19 cellular contexts compared by ENCODE assay signal in the genomic region with DNA sequence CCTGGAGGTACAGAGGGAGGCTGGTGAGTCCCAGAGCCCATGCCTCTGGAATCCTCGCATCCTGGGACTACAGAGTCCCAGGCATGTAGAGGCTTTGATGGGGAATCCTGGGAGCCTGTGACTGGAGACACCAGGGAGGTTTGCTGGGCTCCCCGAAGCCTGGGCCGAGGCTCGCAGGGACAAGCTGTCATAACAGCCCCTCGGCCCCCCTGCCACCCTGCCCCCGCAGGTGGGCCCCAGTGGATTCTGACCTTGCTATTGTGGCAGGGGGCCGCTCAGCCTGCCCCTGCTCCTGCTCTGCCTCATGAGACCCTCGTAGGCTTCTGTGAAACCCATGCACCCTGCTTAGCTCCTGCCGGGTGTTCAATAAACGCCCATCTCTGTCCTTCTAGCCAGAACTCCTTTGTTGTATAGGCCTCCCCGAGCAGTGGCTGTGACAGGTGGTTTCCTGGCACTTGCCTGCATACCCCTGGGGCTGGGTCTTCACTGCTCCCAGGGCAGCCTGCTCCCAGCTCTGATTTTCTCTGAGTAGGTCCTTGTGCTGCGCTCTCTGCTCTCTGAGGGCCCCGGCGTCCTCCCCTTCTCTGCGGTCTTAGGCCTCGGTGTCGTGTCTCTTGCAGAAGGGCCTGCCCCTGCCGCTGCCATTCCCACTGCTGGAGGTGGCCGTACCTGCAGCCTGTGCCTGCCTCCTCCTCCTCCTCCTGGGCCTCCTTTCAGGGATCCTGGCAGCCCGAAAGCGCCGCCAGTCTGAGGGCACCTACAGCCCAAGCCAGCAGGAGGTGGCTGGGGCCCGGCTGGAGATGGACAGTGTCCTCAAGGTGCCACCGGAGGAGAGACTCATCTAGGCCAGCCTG. TPM values are rescaled to one million over a fixed set of nuclear protein-coding genes. Genes with fewer than 3 reads are reported as not detected.
A peak's percentile ranks its signal among the peaks of the same experiment; 100 is the strongest.
DNase-seq lines count a peak whose midpoint lies in the region; TF ChIP-seq lines count a peak whose summit lies in the region.
"Had no signal": no experiment of that assay in that cellular context is flagged by ENCODE, and none has a peak within 500 bp of the region (broad histone marks: within the 10 kb centered on the region; RNA-seq: fewer than 3 reads in every experiment).

No MANE protein-coding gene starts in this region.

- H3K27me3 ChIP-seq in Caco-2 (replicated peaks; ENCODE audit: control insufficient read depth, insufficient read depth, low read length) (no peaks in the 10 kb centered on the region), ectodermal cell (ENCODE audit: control insufficient read depth, insufficient read depth, low read length, poor library complexity, severe bottlenecking) (peaks cover 14% of the 10 kb centered on the region), neural progenitor cell (peaks cover 13% of the 10 kb centered on the region), vagina (peaks cover 6% of the 10 kb centered on the region)
- H3K27me3 ChIP-seq: right lobe of liver had no signal

- H3K9me3 ChIP-seq in Caco-2 (no peaks in the 10 kb centered on the region), ectodermal cell (ENCODE audit: control insufficient read depth, low read length) (no peaks in the 10 kb centered on the region), neural progenitor cell (ENCODE audit: low read depth) (no peaks in the 10 kb centered on the region), vagina (no peaks in the 10 kb centered on the region)
- H3K9me3 ChIP-seq: right lobe of liver had no signal

- H3K27ac Mint-ChIP-seq in Caco-2 (ENCODE audit: unreplicated experiment) (peak overlapping the region; percentile 79), neural progenitor cell (peak overlapping the region; percentile 33)
- H3K27ac Mint-ChIP-seq: activated CD8-positive, alpha-beta T cell treated with anti-CD3 and anti-CD28 coated beads for 36 hours; memory B cell had no signal

- H3K36me3 ChIP-seq in Caco-2 (ENCODE audit: control insufficient read depth, insufficient read depth, low read length) (no peaks in the 10 kb centered on the region; the same call in 1 of the 2 replicates), ectodermal cell (ENCODE audit: control insufficient read depth, insufficient read depth, low read length) (peaks cover 43% of the 10 kb centered on the region), neural progenitor cell (no peaks in the 10 kb centered on the region), vagina (no peaks in the 10 kb centered on the region)
- H3K36me3 ChIP-seq: brain microvascular endothelial cell, right lobe of liver had no signal

- peak overlapping the region; percentile 33 for H3K27ac ChIP-seq in ectodermal cell (ENCODE audit: insufficient read depth, low read depth, low read length, poor library complexity, severe bottlenecking)
- peak overlapping the region; percentile 33 for H3K27ac ChIP-seq in neural progenitor cell
- no peak overlapping the region for H3K27ac ChIP-seq in vagina
- H3K27ac ChIP-seq: brain microvascular endothelial cell, right lobe of liver had no signal

- POLR2A ChIA-PET in Caco-2 (lab: Charles Lee), result no interaction called here

- in situ Hi-C loops in KBM-7 (cut with MboI; ENCODE audit: low pct_unique_long_range_greater_than_20kb, low sequenced_read_pairs), result no loop called here

- no peaks in the 10 kb centered on the region for H3K79me2 ChIP-seq in neural progenitor cell (ENCODE audit: low read depth)

- peaks cover 31% of the 10 kb centered on the region for H3K36me3 Mint-ChIP-seq in Caco-2 (ENCODE audit: insufficient read depth, unreplicated experiment)
- peaks cover 17% of the 10 kb centered on the region for H3K36me3 Mint-ChIP-seq in neural progenitor cell
- H3K36me3 Mint-ChIP-seq: activated naive CD4-positive, alpha-beta T cell treated with anti-CD3 and anti-CD28 coated beads, Interleukin-2, amount 50 U/mL, for 72 hours had no signal

- no peak overlapping the region for H3K4me2 ChIP-seq in neural progenitor cell

- H3K4me3 ChIP-seq in Caco-2 (ENCODE audit: low read depth, low read length) (no peak overlapping the region), ectodermal cell (ENCODE audit: insufficient read depth, low read depth, low read length) (no peak overlapping the region), neural progenitor cell (no peak overlapping the region), vagina (peak overlapping the region in 1 of 2 donors; percentile 0)
- H3K4me3 ChIP-seq: right lobe of liver had no signal

- H2AFZ ChIP-seq in neural progenitor cell (replicated peaks), result no peak overlapping the region

- TF ChIP-seq POLR2A in vagina (IDR thresholded peaks at IDR 0.05), result no peak

- H3K4me1 ChIP-seq in Caco-2, result peaks cover 32% of the 10 kb centered on the region
- H3K4me1 ChIP-seq in ectodermal cell (ENCODE audit: control insufficient read depth, insufficient read depth, low read length), result peaks cover 53% of the 10 kb centered on the region
- peaks cover 24% of the 10 kb centered on the region for H3K4me1 ChIP-seq in neural progenitor cell
- peaks cover 18% of the 10 kb centered on the region for H3K4me1 ChIP-seq in vagina
- H3K4me1 ChIP-seq: right lobe of liver had no signal

- H3K27me3 Mint-ChIP-seq in Caco-2 (ENCODE audit: insufficient read depth, unreplicated experiment) (no peaks in the 10 kb centered on the region), neural progenitor cell (ENCODE audit: insufficient read depth, low read depth) (peaks cover 25% of the 10 kb centered on the region)

- CTCF ChIA-PET in Caco-2 (lab: Charles Lee), result interaction anchor here (0.8 to 1.2 kb wide), 4 partner anchors 8 to 27 kb away, joined by 3 to 5 read pairs (median 4); a partner anchor contains a TSS

- no peaks in the 10 kb centered on the region for H3K9me3 Mint-ChIP-seq in Caco-2 (ENCODE audit: unreplicated experiment)
- no peaks in the 10 kb centered on the region for H3K9me3 Mint-ChIP-seq in neural progenitor cell
- H3K9me3 Mint-ChIP-seq: activated CD8-positive, alpha-beta T cell treated with anti-CD3 and anti-CD28 coated beads for 36 hours; activated naive CD4-positive, alpha-beta T cell treated with anti-CD3 and anti-CD28 coated beads, Interleukin-2, amount 50 U/mL, for 72 hours; memory B cell had no signal

- TF ChIP-seq CTCF in Caco-2 (IDR thresholded peaks at IDR 0.05; ENCODE audit: insufficient read depth in 1 of 2, low read depth in 1 of 2, low read length in 1 of 2, severe bottlenecking in 1 of 2, unreplicated experiment in 1 of 2) (no peak), neural progenitor cell (IDR thresholded peaks at IDR 0.05) (no peak), vagina (IDR thresholded peaks at IDR 0.05) (no peak)

- no peak overlapping the region for H3K9ac ChIP-seq in neural progenitor cell

- H3K4me3 Mint-ChIP-seq in Caco-2 (ENCODE audit: unreplicated experiment) (peak overlapping the region; percentile 17), neural progenitor cell (peak overlapping the region; percentile 72)
- H3K4me3 Mint-ChIP-seq: activated CD8-positive, alpha-beta T cell treated with anti-CD3 and anti-CD28 coated beads for 36 hours; memory B cell had no signal

- H3F3A ChIP-seq in neural progenitor cell (ENCODE audit: low read depth), result peaks cover 21% of the 10 kb centered on the region

- H4K20me1 ChIP-seq in neural progenitor cell (ENCODE audit: low read depth), result peaks cover 39% of the 10 kb centered on the region

- no peak for DNase-seq in Caco-2
- DNase-seq in NCI-H345 (lab: John Stamatoyannopoulos, UW), result peak; percentile 52
- no peak for DNase-seq in neural progenitor cell (ENCODE audit: low spot score)
- no peak for DNase-seq in activated CD8-positive, alpha-beta memory T cell treated with anti-CD3 and anti-CD28 coated beads, Interleukin-2, amount 50 U/mL, for 4 hours
- DNase-seq in GOT3 (lab: John Stamatoyannopoulos, UW), result no peak
- no peak for DNase-seq in vagina (ENCODE audit: extremely low spot score in 2 of 2)
- no peak for DNase-seq in KBM-7
- DNase-seq: activated CD8-positive, alpha-beta T cell treated with anti-CD3 and anti-CD28 coated beads for 36 hours; activated T-cell treated with anti-CD3 and anti-CD28 coated beads, Interleukin-2, amount 50 U/mL, for 48 hours; brain microvascular endothelial cell; effector memory CD4-positive, alpha-beta T cell; NCI-H2107; right lobe of liver; stimulated activated CD4-positive, alpha-beta T cell treated with anti-CD3 and anti-CD28 coated beads, Interleukin-1b, Interleukin-23, amount 100 ng/mL, for 48 hours had no signal

- H3K4me1 Mint-ChIP-seq in Caco-2 (ENCODE audit: low read depth, unreplicated experiment), result peaks cover 32% of the 10 kb centered on the region
- peaks cover 56% of the 10 kb centered on the region for H3K4me1 Mint-ChIP-seq in neural progenitor cell

- intact Hi-C loops in Caco-2 (cut with micrococcal nuclease; ENCODE audit: unreplicated experiment), result loop anchor here (1.0 to 2.0 kb wide), 2 partner anchors 9 to 22 kb away; no protein-coding TSS in a partner anchor
- intact Hi-C loops in vagina (cut with DNase I), result no loop called here

- BruUV-seq in Caco-2 (replicated peaks; lab: Mats Ljungman, UMichigan), result no TSS peak

- 88 to 89% methylated on average over 24 of the region's 24 CpGs for WGBS in ectodermal cell, 2 experiments

RNA-seq across cellular contexts. Expression of a gene that starts 20.4 kb away (rescaled TPM):
- 0.34 and 0.56 TPM in 2 replicates for total RNA-seq in Caco-2 (2022)
- polyA plus RNA-seq in ectodermal cell (2013, experiment 1 of 4), result 70.9 TPM
- polyA plus RNA-seq in ectodermal cell (2013, experiment 2 of 4), result 98.9 TPM
- 86.9 TPM for polyA plus RNA-seq in ectodermal cell (2013, experiment 3 of 4)
- 97.8 TPM for polyA plus RNA-seq in ectodermal cell (2013, experiment 4 of 4)
- 18.5 and 70.7 TPM in 2 replicates for total RNA-seq in neural progenitor cell (ENCODE audit: low replicate concordance)
- total RNA-seq in vagina, result not detected
- total RNA-seq: fibroblast of lung; right lobe of liver; T-helper 1 cell treated with Interleukin-12 subunit alpha and Interleukin-12 subunit beta and Interleukin-4 antibody, amounts not matched to agents 30 ng/mL and 1 ng/mL, for 36 hours had no signal
- polyA plus RNA-seq: fibroblast of lung had no signal

Comparison
In these comparisons a context has a peak if more than half of its experiments do, and no peak if none do; other contexts are left out.
1. RNA of a gene that starts 20.4 kb away (total RNA-seq): 18.5 to 70.7 TPM in neural progenitor cell; 0.34 to 0.56 TPM in Caco-2 and not detected in vagina (single experiment); every median in the first group is over 10 times any median in the second.